In genomic region chr17:77429735-77429984, GRCh38 we compare ENCODE assay signal across 9 cellular contexts.
DNase-seq lines count a peak whose midpoint lies in the region; ATAC-seq, FAIRE-seq and TF ChIP-seq lines count a peak whose summit lies in the region.
"Had no signal": no experiment of that assay in that cellular context is flagged by ENCODE, and none has a peak within 500 bp of the region (broad histone marks: within the 10 kb centered on the region; RNA-seq: fewer than 3 reads in every experiment).

No MANE protein-coding gene starts in this region.

- intact Hi-C loops in activated CD8-positive, alpha-beta T cell treated with anti-CD3 and anti-CD28 coated beads for 36 hours (cut with micrococcal nuclease): no loop called here
- intact Hi-C loops in K562 (cut with micrococcal nuclease): loop anchor here (5.0 kb wide), 2 partner anchors 57 to 97 kb away; no protein-coding TSS in a partner anchor

- H4K8ac ChIP-seq in mesenchymal stem cell (ENCODE audit: low read length): peak overlapping the region; percentile 70

- peaks cover 57% of the 10 kb centered on the region for H3K36me3 Mint-ChIP-seq in activated CD8-positive, alpha-beta T cell treated with anti-CD3 and anti-CD28 coated beads, Interleukin-2, amount 10 ng/mL, durations not matched to agents 7 days and 5 days (ENCODE audit: low read depth)
- peaks cover 12% of the 10 kb centered on the region for H3K36me3 Mint-ChIP-seq in activated CD8-positive, alpha-beta T cell treated with anti-CD3 and anti-CD28 coated beads for 36 hours (ENCODE audit: low read depth)

- WGBS in K562 (ENCODE audit: insufficient coverage, low coverage, missing lambda C conversion rate): 59% methylated on average over 4 of the region's 5 CpGs
- WGBS in mesenchymal stem cell: 44% methylated on average over 5 of the region's 5 CpGs

- H2BK15ac ChIP-seq in mesenchymal stem cell (ENCODE audit: low read depth, poor library complexity, severe bottlenecking): peak overlapping the region; percentile 57

- no peak overlapping the region for H3K27ac ChIP-seq in K562 (ENCODE audit: extremely low read depth, low read depth, low read length)
- H3K27ac ChIP-seq in mesenchymal stem cell (ENCODE audit: low read length, poor library complexity, severe bottlenecking): peak overlapping the region; percentile 66
- H3K27ac ChIP-seq in thoracic aorta: peak overlapping the region; percentile 33 to 46

- H3K4me2 ChIP-seq in K562 (ENCODE audit: insufficient read depth, low read length) (no peak overlapping the region), mesenchymal stem cell (ENCODE audit: low read length, poor library complexity, severe bottlenecking) (no peak overlapping the region)

- no TSS peak for BruUV-seq in K562 (replicated peaks; lab: Mats Ljungman, UMichigan)

- no peak overlapping the region for H3K4ac ChIP-seq in mesenchymal stem cell (ENCODE audit: low read depth in 1 of 2, low read length in 2 of 2)

- peaks cover 56% of the 10 kb centered on the region for H3K79me2 ChIP-seq in K562 (ENCODE audit: control insufficient read depth, insufficient read depth, low read length)

- H2BK120ac ChIP-seq in mesenchymal stem cell (ENCODE audit: low read depth, low read length): peak overlapping the region; percentile 87

- TF ChIP-seq EP300 in K562 (IDR thresholded peaks at IDR 0.05; ENCODE audit: low read length): no peak

- peaks cover 94% of the 10 kb centered on the region for H3K4me1 Mint-ChIP-seq in activated CD8-positive, alpha-beta T cell treated with anti-CD3 and anti-CD28 coated beads, Interleukin-2, amount 10 ng/mL, durations not matched to agents 7 days and 5 days (ENCODE audit: low read depth)
- peaks cover 80% of the 10 kb centered on the region for H3K4me1 Mint-ChIP-seq in activated CD8-positive, alpha-beta T cell treated with anti-CD3 and anti-CD28 coated beads for 36 hours (ENCODE audit: low read depth)

- peak overlapping the region; percentile 82 to 86 for H3K18ac ChIP-seq in mesenchymal stem cell (ENCODE audit: low read depth in 1 of 2, low read length in 2 of 2)

- H3K36me3 ChIP-seq in K562 (ENCODE audit: control insufficient read depth, insufficient read depth, low read length) (peaks cover 2% of the 10 kb centered on the region; the same call in 1 of the 3 replicates), mesenchymal stem cell (ENCODE audit: control insufficient read depth in 1 of 2, insufficient read depth in 2 of 2, low read depth in 1 of 2, low read length in 2 of 2) (peaks cover 3 to 27% of the 10 kb centered on the region in 2 experiments), thoracic aorta (no peaks in the 10 kb centered on the region)

- H3K27me3 ChIP-seq in K562 (ENCODE audit: control insufficient read depth in 2 of 2, insufficient read depth in 2 of 2, low read length in 2 of 2) (no peaks in the 10 kb centered on the region), mesenchymal stem cell (ENCODE audit: control insufficient read depth in 1 of 2, insufficient read depth in 1 of 2, low read length in 2 of 2) (no peaks in the 10 kb centered on the region), thoracic aorta (replicated peaks; ENCODE audit: insufficient read depth) (no peaks in the 10 kb centered on the region)

- no peak overlapping the region for H3K4me3 ChIP-seq in K562
- H3K4me3 ChIP-seq in mesenchymal stem cell (ENCODE audit: insufficient read depth in 1 of 2, low read depth in 1 of 2, low read length in 2 of 2): no peak overlapping the region
- no peak overlapping the region for H3K4me3 ChIP-seq in thoracic aorta

- CTCF ChIA-PET in activated CD8-positive, alpha-beta T cell treated with anti-CD3 and anti-CD28 coated beads, Interleukin-2, amount 10 ng/mL, durations not matched to agents 7 days and 5 days (lab: Charles Lee): interaction anchor here (0.6 to 12.5 kb wide), 39 partner anchors 9 to 151 kb away, joined by 3 to 149 read pairs (median 6); no protein-coding TSS in a partner anchor
- CTCF ChIA-PET in activated CD8-positive, alpha-beta T cell treated with anti-CD3 and anti-CD28 coated beads for 36 hours (lab: Charles Lee): interaction anchor here (0.6 to 11.1 kb wide), 40 partner anchors 9 to 582 kb away, joined by 3 to 124 read pairs (median 6); no protein-coding TSS in a partner anchor
- CTCF ChIA-PET in K562 (lab: Yijun Ruan, JAX; ENCODE audit: low intra/inter-chr PET ratio): interaction anchor here (1.2 to 3.4 kb wide), 2 partner anchors 66 to 98 kb away, joined by 4 to 38 read pairs; no protein-coding TSS in a partner anchor

- H3K4me1 ChIP-seq in K562 (replicated peaks in 1 of 2; ENCODE audit: control insufficient read depth in 2 of 2, insufficient read depth in 2 of 2, low read length in 2 of 2): peaks cover 37 to 69% of the 10 kb centered on the region in 2 experiments
- H3K4me1 ChIP-seq in mesenchymal stem cell (ENCODE audit: control insufficient read depth, insufficient read depth, low read depth, low read length): peaks cover 83% of the 10 kb centered on the region
- H3K4me1 ChIP-seq in thoracic aorta (ENCODE audit: control insufficient read depth in 1 of 2, low read depth in 2 of 2): peaks cover 68 to 85% of the 10 kb centered on the region in 2 donors

- POLR2A ChIA-PET in activated CD8-positive, alpha-beta T cell treated with anti-CD3 and anti-CD28 coated beads, Interleukin-2, amount 10 ng/mL, durations not matched to agents 7 days and 5 days (lab: Charles Lee): interaction anchor here (0.6 to 2.4 kb wide), 11 partner anchors 8 to 47 kb away, joined by 3 to 12 read pairs (median 3); no protein-coding TSS in a partner anchor
- POLR2A ChIA-PET in activated CD8-positive, alpha-beta T cell treated with anti-CD3 and anti-CD28 coated beads for 36 hours (lab: Charles Lee): interaction anchor here (0.7 to 15.9 kb wide), 10 partner anchors 8 to 72 kb away, joined by 3 to 410 read pairs (median 4); no protein-coding TSS in a partner anchor
- POLR2A ChIA-PET in K562 (lab: Yijun Ruan, JAX): interaction anchor here (0.5 to 2.3 kb wide), 7 partner anchors 9 to 107 kb away, joined by 3 to 8 read pairs (median 4); no protein-coding TSS in a partner anchor

- H3K9ac ChIP-seq in K562 (ENCODE audit: insufficient read depth in 1 of 2, low read depth in 2 of 2, low read length in 2 of 2) (no peak overlapping the region), mesenchymal stem cell (ENCODE audit: low read length) (peak overlapping the region; percentile 82)

- peaks cover 5% of the 10 kb centered on the region for H3K9me1 ChIP-seq in K562 (ENCODE audit: control insufficient read depth, insufficient read depth, low read length)

- H3K9me3 ChIP-seq in K562 (replicated peaks; ENCODE audit: control insufficient read depth, insufficient read depth, low read depth, low read length) (no peaks in the 10 kb centered on the region), mesenchymal stem cell (ENCODE audit: control insufficient read depth, low read length) (no peaks in the 10 kb centered on the region), thoracic aorta (no peaks in the 10 kb centered on the region)

- H3K9me3 Mint-ChIP-seq in activated CD8-positive, alpha-beta T cell treated with anti-CD3 and anti-CD28 coated beads, Interleukin-2, amount 10 ng/mL, durations not matched to agents 7 days and 5 days (ENCODE audit: insufficient read depth): no peaks in the 10 kb centered on the region
- no peaks in the 10 kb centered on the region for H3K9me3 Mint-ChIP-seq in activated CD8-positive, alpha-beta T cell treated with anti-CD3 and anti-CD28 coated beads for 36 hours

- in situ Hi-C loops in K562 (cut with MboI): loop anchor here (5.0 kb wide), 1 partner anchor 63 kb away; no protein-coding TSS in a partner anchor

- no peak overlapping the region for H3K23ac ChIP-seq in mesenchymal stem cell (ENCODE audit: low read length in 2 of 2)

- H2BK12ac ChIP-seq in mesenchymal stem cell (ENCODE audit: low read length in 2 of 2): peak overlapping the region in 1 of 2 experiments; percentile 23

- no peak overlapping the region for H3K4me3 Mint-ChIP-seq in activated CD8-positive, alpha-beta T cell treated with anti-CD3 and anti-CD28 coated beads, Interleukin-2, amount 10 ng/mL, durations not matched to agents 7 days and 5 days
- no peak overlapping the region for H3K4me3 Mint-ChIP-seq in activated CD8-positive, alpha-beta T cell treated with anti-CD3 and anti-CD28 coated beads for 36 hours

- H2BK5ac ChIP-seq in mesenchymal stem cell (ENCODE audit: low read depth, low read length, poor library complexity, severe bottlenecking): no peak overlapping the region

- peaks cover 76% of the 10 kb centered on the region for H4K20me1 ChIP-seq in K562 (replicated peaks; ENCODE audit: control insufficient read depth, insufficient read depth, low read length)

- peak overlapping the region; percentile 72 for H4K91ac ChIP-seq in mesenchymal stem cell (ENCODE audit: low read length)

- no peak for ATAC-seq in activated CD8-positive, alpha-beta T cell treated with anti-CD3 and anti-CD28 coated beads, Interleukin-2, amount 10 ng/mL, durations not matched to agents 7 days and 5 days
- no peak for ATAC-seq in activated CD8-positive, alpha-beta T cell treated with anti-CD3 and anti-CD28 coated beads for 36 hours
- ATAC-seq in K562: no peak
- ATAC-seq in thoracic aorta (ENCODE audit: insufficient number of reproducible peaks, low FRiP score, low read depth): no peak
- ATAC-seq in HG03196 (IDR thresholded peaks at IDR 0.05; ENCODE audit: unreplicated experiment): no peak

- peak overlapping the region; percentile 57 for H3K27ac Mint-ChIP-seq in activated CD8-positive, alpha-beta T cell treated with anti-CD3 and anti-CD28 coated beads, Interleukin-2, amount 10 ng/mL, durations not matched to agents 7 days and 5 days
- H3K27ac Mint-ChIP-seq in activated CD8-positive, alpha-beta T cell treated with anti-CD3 and anti-CD28 coated beads for 36 hours: no peak overlapping the region

- peak overlapping the region in 1 of 2 experiments; percentile 8 for H3K14ac ChIP-seq in mesenchymal stem cell (ENCODE audit: low read length in 2 of 2)

- no peak overlapping the region for H2AFZ ChIP-seq in K562 (ENCODE audit: low read depth, low read length)
- no peak overlapping the region for H2AFZ ChIP-seq in mesenchymal stem cell (ENCODE audit: low read depth, low read length)

- no peak for TF ChIP-seq POLR2A in K562 (conservative IDR thresholded peaks at IDR 0.05)

- H2AK5ac ChIP-seq in mesenchymal stem cell (ENCODE audit: low read length, severe bottlenecking): peak overlapping the region; percentile 37

- FAIRE-seq in K562 (lab: Jason Lieb, UNC): no peak

- DNase-seq in activated CD8-positive, alpha-beta T cell treated with anti-CD3 and anti-CD28 coated beads, Interleukin-2, amount 10 ng/mL, durations not matched to agents 7 days and 5 days: no peak
- DNase-seq in activated CD8-positive, alpha-beta T cell treated with anti-CD3 and anti-CD28 coated beads for 36 hours: no peak
- no peak for DNase-seq in K562 (ENCODE audit: extremely low read depth in 1 of 4, low spot score in 3 of 4)
- DNase-seq in mesenchymal stem cell: no peak
- DNase-seq in thoracic aorta (ENCODE audit: low spot score): no peak
- DNase-seq in activated effector memory CD4-positive, alpha-beta T cell treated with Interleukin-2 at 50 U/mL for 16 hours: no peak
- DNase-seq in kidney tubule cell (ENCODE audit: low spot score): no peak
- DNase-seq: NCI-H1105 had no signal

- TF ChIP-seq CTCF in activated CD8-positive, alpha-beta T cell treated with anti-CD3 and anti-CD28 coated beads for 36 hours (IDR thresholded peaks at IDR 0.05): no peak
- TF ChIP-seq CTCF in K562 (IDR thresholded peaks at IDR 0.05 in 2 of 3, conservative IDR thresholded peaks at IDR 0.05 in 1 of 3; ENCODE audit: insufficient read depth in 2 of 3, low read depth in 1 of 3, low read length in 3 of 3) (no peak), thoracic aorta (IDR thresholded peaks at IDR 0.05) (no peak)

- H3K79me1 ChIP-seq in mesenchymal stem cell (replicated peaks; ENCODE audit: low read length, poor library complexity, severe bottlenecking): peaks cover 14% of the 10 kb centered on the region

- TF ChIP-seq RAD21 in K562 (CRISPR knock-in tag; conservative IDR thresholded peaks at IDR 0.05 in 1 of 2, IDR thresholded peaks at IDR 0.05 in 1 of 2): no peak

- no peaks in the 10 kb centered on the region for H3K27me3 Mint-ChIP-seq in activated CD8-positive, alpha-beta T cell treated with anti-CD3 and anti-CD28 coated beads, Interleukin-2, amount 10 ng/mL, durations not matched to agents 7 days and 5 days (ENCODE audit: low read depth)
- no peaks in the 10 kb centered on the region for H3K27me3 Mint-ChIP-seq in activated CD8-positive, alpha-beta T cell treated with anti-CD3 and anti-CD28 coated beads for 36 hours
